Comparison of ENCODE assay signal across 1 cellular context in genomic region chr2:197969391-197969893, GRCh38.
TF ChIP-seq lines count a peak whose summit lies in the region.

No MANE protein-coding gene starts in this region.

TF ChIP-seq in K562, 482 proteins besides CTCF, POLR2A, EP300 and RAD21 (continued from another document and continues in another):
- TF ChIP-seq ZBTB43 (CRISPR knock-in tag; IDR thresholded peaks at IDR 0.05), result no peak
- no peak for TF ChIP-seq BCL6 (CRISPR knock-in tag; IDR thresholded peaks at IDR 0.05)
- no peak for TF ChIP-seq ZNF778 (CRISPR knock-in tag; IDR thresholded peaks at IDR 0.05)
- no peak for TF ChIP-seq XRCC5 (IDR thresholded peaks at IDR 0.05; ENCODE audit: low read depth, low read length)
- TF ChIP-seq GABPB1 (CRISPR knock-in tag; IDR thresholded peaks at IDR 0.05), result no peak
- TF ChIP-seq EHMT2 (IDR thresholded peaks at IDR 0.05), result peak; percentile 53; the same call in 1 of the 2 replicates
- TF ChIP-seq HDAC2 (IDR thresholded peaks at IDR 0.05), result peak; percentile 82; the same call in 1 of the 2 replicates
- no peak for TF ChIP-seq SRSF3 (IDR thresholded peaks at IDR 0.05; ENCODE audit: insufficient read depth, low read length)
- TF ChIP-seq CBX5 (IDR thresholded peaks at IDR 0.05; ENCODE audit: borderline replicate concordance, low read depth), result no peak
- no peak for TF ChIP-seq ILF3 (IDR thresholded peaks at IDR 0.05; ENCODE audit: borderline replicate concordance)
- no peak for TF ChIP-seq FOXP1 (CRISPR knock-in tag; IDR thresholded peaks at IDR 0.05)
- no peak for TF ChIP-seq ARID2 (IDR thresholded peaks at IDR 0.05)
- 0 out of 2 replicates have a peak, but pooled peaks have one; percentile 40 for TF ChIP-seq ATF4 (CRISPR knock-in tag; IDR thresholded peaks at IDR 0.05)
- TF ChIP-seq FUS (optimal IDR thresholded peaks at IDR 0.05; ENCODE audit: low read depth, low read length), result no peak
- TF ChIP-seq ARID3A (IDR thresholded peaks at IDR 0.05; ENCODE audit: borderline replicate concordance, low read depth, low read length), result peak; percentile 62; the same call in 1 of the 2 replicates
- peak; percentile 45 for TF ChIP-seq HDAC3 (IDR thresholded peaks at IDR 0.05; ENCODE audit: borderline replicate concordance, partially characterized antibody)
- TF ChIP-seq ZNF324 (CRISPR knock-in tag; IDR thresholded peaks at IDR 0.05), result no peak
- peak; percentile 33 for TF ChIP-seq FOS (IDR thresholded peaks at IDR 0.05; ENCODE audit: extremely low read depth, insufficient read length)
- no peak for TF ChIP-seq PREB (CRISPR knock-in tag; IDR thresholded peaks at IDR 0.05)
- TF ChIP-seq CREBBP (IDR thresholded peaks at IDR 0.05; ENCODE audit: low read depth, low read length), result no peak
- TF ChIP-seq NCOA2 (IDR thresholded peaks at IDR 0.05; ENCODE audit: partially characterized antibody in 2 of 2), result peak in 1 of 2 experiments; percentile 37
- no peak for TF ChIP-seq MAX (CRISPR knock-in tag; IDR thresholded peaks at IDR 0.05)
- no peak for TF ChIP-seq ZNF551 (CRISPR knock-in tag; IDR thresholded peaks at IDR 0.05)
- TF ChIP-seq RERE (CRISPR knock-in tag; IDR thresholded peaks at IDR 0.05; ENCODE audit: borderline replicate concordance), result no peak
- no peak for TF ChIP-seq SIRT6 (IDR thresholded peaks at IDR 0.05; ENCODE audit: low read depth, low read length)
- no peak for TF ChIP-seq ZBTB11 (CRISPR knock-in tag; IDR thresholded peaks at IDR 0.05)
- TF ChIP-seq GTF2F1 (IDR thresholded peaks at IDR 0.05; ENCODE audit: low read depth, low read length), result no peak
- no peak for TF ChIP-seq ZBTB12 (CRISPR knock-in tag; IDR thresholded peaks at IDR 0.05)
- TF ChIP-seq TAF9B (IDR thresholded peaks at IDR 0.05; ENCODE audit: partially characterized antibody), result no peak
- TF ChIP-seq ZNF655 (CRISPR knock-in tag; IDR thresholded peaks at IDR 0.05), result no peak
- TF ChIP-seq ATF6 (CRISPR knock-in tag; IDR thresholded peaks at IDR 0.05), result no peak
- no peak for TF ChIP-seq KAT7 (CRISPR knock-in tag; IDR thresholded peaks at IDR 0.05; ENCODE audit: borderline replicate concordance)
- TF ChIP-seq CBX1 (IDR thresholded peaks at IDR 0.05; ENCODE audit: low read depth), result no peak
- TF ChIP-seq MLX (CRISPR knock-in tag; conservative IDR thresholded peaks at IDR 0.05), result no peak
- no peak for TF ChIP-seq RBM39 (optimal IDR thresholded peaks at IDR 0.05; ENCODE audit: low read depth, low read length)
- no peak for TF ChIP-seq RBM15 (IDR thresholded peaks at IDR 0.05; ENCODE audit: insufficient read depth, low read length)
- TF ChIP-seq MYBL2 (IDR thresholded peaks at IDR 0.05; ENCODE audit: low read depth), result no peak
- TF ChIP-seq MYBL2 (CRISPR knock-in tag; IDR thresholded peaks at IDR 0.05; ENCODE audit: borderline replicate concordance), result no peak
- TF ChIP-seq ZNF232 (CRISPR knock-in tag; IDR thresholded peaks at IDR 0.05), result no peak
